Comparison of ENCODE assay signal across 8 cellular contexts in the genomic region with DNA sequence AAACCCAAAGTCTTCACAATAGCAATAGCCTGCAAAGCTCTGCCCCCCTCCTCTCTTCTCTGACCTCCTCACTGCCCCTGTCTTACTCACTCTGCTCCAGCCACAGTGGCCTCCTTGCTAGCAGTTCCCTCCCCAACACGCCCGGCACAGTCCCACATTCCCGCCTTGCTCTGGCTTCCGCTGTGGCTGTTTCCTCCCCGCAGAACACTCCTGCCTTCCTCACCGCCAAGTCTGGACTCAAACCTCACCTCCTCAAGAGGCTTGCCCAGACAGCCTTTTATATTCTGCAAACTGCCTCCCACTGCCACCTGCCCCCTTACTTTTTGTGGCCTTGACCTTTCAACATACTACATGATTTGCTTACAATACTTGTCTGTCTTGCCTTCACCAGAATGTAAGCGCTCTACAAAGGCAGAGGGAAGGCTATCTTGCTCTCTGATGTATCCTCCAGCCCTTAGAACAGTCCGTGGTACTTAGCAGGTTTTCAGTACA. TPM values are rescaled to one million over a fixed set of nuclear protein-coding genes. Genes with fewer than 3 reads are reported as not detected.
DNase-seq lines count a peak whose midpoint lies in the region; ATAC-seq and TF ChIP-seq lines count a peak whose summit lies in the region.

No MANE protein-coding gene starts in this region.

- DNase-seq in AG09309 (ENCODE audit: low read depth) (no peak), astrocyte of the hippocampus (ENCODE audit: low read depth, low spot score) (peak; percentile 68), smooth muscle cell (lab: John Stamatoyannopoulos, UW; ENCODE audit: unreplicated experiment) (peak; percentile 36)

- H3K4me2 ChIP-seq in Loucy (ENCODE audit: low read depth, low read length, poor library complexity, severe bottlenecking) (peak overlapping the region; percentile 64), smooth muscle cell (peak overlapping the region; percentile 89)

- peak overlapping the region; percentile 14 for H3K27ac ChIP-seq in smooth muscle cell (ENCODE audit: low read depth)

- H3K9me3 ChIP-seq in Loucy (ENCODE audit: insufficient read depth, low read depth, low read length): no peaks in the 10 kb centered on the region
- no peaks in the 10 kb centered on the region for H3K9me3 ChIP-seq in iPS-18c (ENCODE audit: control insufficient read depth, insufficient read depth, low read length)
- H3K9me3 ChIP-seq in smooth muscle cell (replicated peaks; ENCODE audit: low read depth): no peaks in the 10 kb centered on the region

- H3K9me2 ChIP-seq in Loucy (replicated peaks; ENCODE audit: low read depth, low read length): no peaks in the 10 kb centered on the region

- TF ChIP-seq CTCF in AG09309 (IDR thresholded peaks at IDR 0.05; ENCODE audit: control insufficient read depth, insufficient read depth, low read depth, low read length, missing control alignments) (no peak), Loucy (conservative IDR thresholded peaks at IDR 0.05; ENCODE audit: low read length) (no peak), smooth muscle cell (IDR thresholded peaks at IDR 0.05; ENCODE audit: borderline replicate concordance, insufficient read depth, poor library complexity, severe bottlenecking) (no peak)

- H4K20me1 ChIP-seq in Loucy (ENCODE audit: insufficient read depth, low read length, poor library complexity, severe bottlenecking): no peaks in the 10 kb centered on the region
- no peaks in the 10 kb centered on the region for H4K20me1 ChIP-seq in smooth muscle cell (ENCODE audit: low read depth)

- H3F3A ChIP-seq in Loucy (ENCODE audit: low read depth): no peaks in the 10 kb centered on the region
- H3F3A ChIP-seq in smooth muscle cell (ENCODE audit: low read depth): peaks cover 4% of the 10 kb centered on the region

- H3K9ac ChIP-seq in Loucy (ENCODE audit: low read depth, low read length, poor library complexity, severe bottlenecking): peak overlapping the region; percentile 90
- no peak overlapping the region for H3K9ac ChIP-seq in smooth muscle cell (ENCODE audit: low read depth)

- ATAC-seq in GM19324 (IDR thresholded peaks at IDR 0.05; ENCODE audit: low FRiP score, unreplicated experiment): peak; percentile 25
- no peak for ATAC-seq in HG03571 (IDR thresholded peaks at IDR 0.05; ENCODE audit: unreplicated experiment)
- ATAC-seq in GM18858 (IDR thresholded peaks at IDR 0.05; ENCODE audit: unreplicated experiment): no peak

- H3K4me3 ChIP-seq in AG09309 (ENCODE audit: control insufficient read depth, low read depth, low read length) (peak overlapping the region; percentile 9), Loucy (ENCODE audit: low read length, poor library complexity, severe bottlenecking) (peak overlapping the region; percentile 85), iPS-18c (ENCODE audit: insufficient read depth, low read depth, low read length) (peak overlapping the region; percentile 92), smooth muscle cell (peak overlapping the region; percentile 85)

- 13% methylated on average over 8 of the region's 8 CpGs for WGBS in smooth muscle cell (ENCODE audit: low lambda C conversion rate)

- H3K36me3 ChIP-seq in Loucy (ENCODE audit: insufficient read depth, low read length) (no peaks in the 10 kb centered on the region), smooth muscle cell (ENCODE audit: low read depth) (no peaks in the 10 kb centered on the region)

- H3K27me3 ChIP-seq in Loucy (ENCODE audit: insufficient read depth, low read length, poor library complexity, severe bottlenecking): no peaks in the 10 kb centered on the region
- H3K27me3 ChIP-seq in smooth muscle cell (ENCODE audit: low read depth): no peaks in the 10 kb centered on the region

- peaks cover 18% of the 10 kb centered on the region for H3K79me2 ChIP-seq in Loucy (ENCODE audit: insufficient read depth, low read length)
- H3K79me2 ChIP-seq in smooth muscle cell (ENCODE audit: low read depth): peaks cover 5% of the 10 kb centered on the region

- H2AFZ ChIP-seq in Loucy (ENCODE audit: low read length) (peak overlapping the region; percentile 77), smooth muscle cell (ENCODE audit: low read depth) (peak overlapping the region; percentile 88)

- H3K4me1 ChIP-seq in Loucy (ENCODE audit: insufficient read depth, low read length, poor library complexity, severe bottlenecking) (peaks cover 19% of the 10 kb centered on the region), smooth muscle cell (ENCODE audit: low read depth) (peaks cover 10% of the 10 kb centered on the region)

RNA-seq across cellular contexts. Expression of a gene that starts 0.4 kb away (rescaled TPM):
- total RNA-seq in smooth muscle cell: 43.6 and 53.1 TPM in 2 replicates
- 35.6 and 41.9 TPM in 2 replicates for polyA plus RNA-seq in smooth muscle cell

RNA-seq across cellular contexts. Expression of a gene that starts 16.3 kb away (rescaled TPM):
- 47.5 and 55.5 TPM in 2 replicates for total RNA-seq in smooth muscle cell
- 80.3 and 87.6 TPM in 2 replicates for polyA plus RNA-seq in smooth muscle cell

RNA-seq across cellular contexts. Expression of a gene that starts 17.2 kb away (rescaled TPM):
- 52.4 and 53.7 TPM in 2 replicates for total RNA-seq in smooth muscle cell
- polyA plus RNA-seq in smooth muscle cell: 37.1 and 40.2 TPM in 2 replicates

RNA-seq across cellular contexts. Expression of a gene that starts 46.5 kb away (rescaled TPM):
- 14.2 and 24.1 TPM in 2 replicates for total RNA-seq in smooth muscle cell
- 20.8 and 23.7 TPM in 2 replicates for polyA plus RNA-seq in smooth muscle cell

RNA-seq across cellular contexts. Expression of a gene that starts 48.4 kb away (rescaled TPM):
- 144 and 154 TPM in 2 replicates for total RNA-seq in smooth muscle cell
- polyA plus RNA-seq in smooth muscle cell: 325 and 339 TPM in 2 replicates

Comparison
In these comparisons a context has a peak if more than half of its experiments do, and no peak if none do; other contexts are left out.
1. H3K4me3 ChIP-seq: peak in every context shown above with its lines; median percentile 92 in iPS-18c; 85 in Loucy; 85 in smooth muscle cell; 9 in AG09309.